ENCODE assay signal across 8 cellular contexts in genomic region chr3:52456169-52456799, GRCh38. TPM values are rescaled to one million over a fixed set of nuclear protein-coding genes. Genes with fewer than 3 reads are reported as not detected.
A peak's percentile ranks its signal among the peaks of the same experiment; 100 is the strongest.
DNase-seq lines count a peak whose midpoint lies in the region; ATAC-seq, FAIRE-seq and TF ChIP-seq lines count a peak whose summit lies in the region.

No MANE protein-coding gene starts in this region.

- H3K9me3 ChIP-seq in Caco-2: no peaks in the 10 kb centered on the region
- H3K9me3 ChIP-seq in HepG2 (ENCODE audit: low read length): no peaks in the 10 kb centered on the region

- CTCF ChIA-PET in Caco-2 (lab: Charles Lee) (no interaction called here), HepG2 (lab: Yijun Ruan, JAX; ENCODE audit: low intra/inter-chr PET ratio, low total read pairs) (no interaction called here)

- ATAC-seq in HepG2: no peak

- peak overlapping the region; percentile 84 for H3K27ac Mint-ChIP-seq in Caco-2 (ENCODE audit: unreplicated experiment)

- intact Hi-C loops in Caco-2 (cut with micrococcal nuclease; ENCODE audit: unreplicated experiment) (loop anchor here (10.0 kb wide), 1 partner anchor 79 kb away; the partner anchor contains the start of genes NT5DC2 and UQCC5), HepG2 (cut with micrococcal nuclease; ENCODE audit: unreplicated experiment) (no loop called here)

- H3K27me3 ChIP-seq in Caco-2 (replicated peaks; ENCODE audit: control insufficient read depth, insufficient read depth, low read length): no peaks in the 10 kb centered on the region
- H3K27me3 ChIP-seq in HepG2 (ENCODE audit: control insufficient read depth in 1 of 2, insufficient read depth in 2 of 2, low read length in 2 of 2): no peaks in the 10 kb centered on the region; a peak in 1 of 5 replicates

- H3K4me2 ChIP-seq in HepG2 (ENCODE audit: low read depth, low read length): peak overlapping the region; percentile 85

- H3K79me2 ChIP-seq in HepG2 (ENCODE audit: insufficient read depth, low read length): peaks cover 20% of the 10 kb centered on the region

- peaks cover 33% of the 10 kb centered on the region for H3K4me1 Mint-ChIP-seq in Caco-2 (ENCODE audit: low read depth, unreplicated experiment)

- no peak for DNase-seq in Caco-2
- DNase-seq in NCI-H526 treated with DMSO at 0.1 percent for 48 hours (lab: John Stamatoyannopoulos, UW): peak; percentile 26
- peak; percentile 43 for DNase-seq in cerebellar cortex (ENCODE audit: low spot score)
- no peak for DNase-seq in HepG2 (ENCODE audit: low spot score)
- no peak for DNase-seq in superior temporal gyrus (ENCODE audit: extremely low spot score)
- DNase-seq in NCI-H1694 treated with DMSO at 0.1 percent for 48 hours (lab: John Stamatoyannopoulos, UW): no peak
- no peak for DNase-seq in OCI-M2 (lab: John Stamatoyannopoulos, UW; ENCODE audit: unreplicated experiment)

- FAIRE-seq in HepG2 (lab: Jason Lieb, UNC): no peak

- TF ChIP-seq POLR2A in HepG2 (IDR thresholded peaks at IDR 0.05; ENCODE audit: insufficient read depth in 1 of 2, low read depth in 2 of 2, low read length in 2 of 2): no peak

- peak overlapping the region; percentile 88 for H3K4me3 Mint-ChIP-seq in Caco-2 (ENCODE audit: unreplicated experiment)

- no peaks in the 10 kb centered on the region; the same call in 1 of the 2 replicates for H3K36me3 ChIP-seq in Caco-2 (ENCODE audit: control insufficient read depth, insufficient read depth, low read length)
- peaks cover 9 to 26% of the 10 kb centered on the region in 2 experiments; a peak in 4 of 5 replicates for H3K36me3 ChIP-seq in HepG2 (replicated peaks in 1 of 2; ENCODE audit: control insufficient read depth in 1 of 2, insufficient read depth in 2 of 2, low read length in 2 of 2)

- in situ Hi-C loops in HepG2 (cut with HindIII; ENCODE audit: extremely low pct_ligation_motif_present, low pct_unique_long_range_greater_than_20kb): loop anchor here (10.0 kb wide), 1 partner anchor 229 kb away; the partner anchor contains the start of genes GNL3 and PBRM1

- peak overlapping the region; percentile 63 for H3K27ac ChIP-seq in HepG2 (ENCODE audit: extremely low read length, insufficient read depth, low read length)
- peak overlapping the region; percentile 96 for H3K27ac ChIP-seq in temporal lobe (ENCODE audit: low read depth, low read length)

- 8% methylated on average over 8 of the region's 13 CpGs for WGBS in HepG2 (ENCODE audit: low lambda C conversion rate)

- TF ChIP-seq EP300 in HepG2 (IDR thresholded peaks at IDR 0.05; ENCODE audit: low read depth in 2 of 2, low read length in 2 of 2) (no peak), HepG2 (CRISPR knock-in tag; IDR thresholded peaks at IDR 0.05; ENCODE audit: borderline replicate concordance) (no peak)

- TF ChIP-seq CTCF in Caco-2 (IDR thresholded peaks at IDR 0.05; ENCODE audit: insufficient read depth in 1 of 2, low read depth in 1 of 2, low read length in 1 of 2, severe bottlenecking in 1 of 2, unreplicated experiment in 1 of 2) (no peak), HepG2 (CRISPR knock-in tag; IDR thresholded peaks at IDR 0.05) (no peak)

- H3K4me1 ChIP-seq in Caco-2 (peaks cover 51% of the 10 kb centered on the region), HepG2 (ENCODE audit: insufficient read depth, low read length) (peaks cover 57% of the 10 kb centered on the region)

- no peak for TF ChIP-seq RAD21 in HepG2 (CRISPR knock-in tag; IDR thresholded peaks at IDR 0.05)

- H3K9ac ChIP-seq in HepG2 (ENCODE audit: insufficient read depth, low read depth, low read length): peak overlapping the region; percentile 90

- H3K4me3 ChIP-seq in Caco-2 (ENCODE audit: low read depth, low read length): peak overlapping the region; percentile 94
- peak overlapping the region; percentile 90 to 96 (median 92) for H3K4me3 ChIP-seq in HepG2 (replicated peaks in 1 of 3; ENCODE audit: insufficient read depth in 1 of 3, low read depth in 2 of 3, low read length in 3 of 3)

- POLR2A ChIA-PET in Caco-2 (lab: Charles Lee) (no interaction called here), HepG2 (lab: Yijun Ruan, JAX) (interaction anchor here (1.5 kb wide), 1 partner anchor 80 kb away, joined by 6 read pairs; the partner anchor contains the start of gene UQCC5)

- BruUV-seq in Caco-2 (replicated peaks; lab: Mats Ljungman, UMichigan) (no TSS peak), HepG2 (replicated peaks; lab: Mats Ljungman, UMichigan) (no TSS peak)

- no peaks in the 10 kb centered on the region for H3K9me3 Mint-ChIP-seq in Caco-2 (ENCODE audit: unreplicated experiment)

- no peaks in the 10 kb centered on the region for H4K20me1 ChIP-seq in HepG2 (ENCODE audit: insufficient read depth, low read length)

- no peak overlapping the region for H2AFZ ChIP-seq in HepG2 (ENCODE audit: low read length)

- H3K36me3 Mint-ChIP-seq in Caco-2 (ENCODE audit: insufficient read depth, unreplicated experiment): peaks cover 27% of the 10 kb centered on the region

- H3K27me3 Mint-ChIP-seq in Caco-2 (ENCODE audit: insufficient read depth, unreplicated experiment): no peaks in the 10 kb centered on the region

RNA-seq across cellular contexts. Expression of gene NISCH, which starts 0.9 kb away (rescaled TPM):
- total RNA-seq in Caco-2 (2022): 61.1 and 62.2 TPM in 2 replicates
- 15.3 and 27.0 TPM in 2 replicates for total RNA-seq in HepG2 (2016; rRNA removed; fragmentation: Illumina TruSeq; extraction: Trizol)
- 10.8 and 11.5 TPM in 2 replicates for total RNA-seq in HepG2 (2016; cell fraction: cytosol; rRNA removed; fragmentation: Illumina TruSeq; extraction: Trizol; ENCODE audit: low read depth)
- total RNA-seq in HepG2 (2016; cell fraction: insoluble cytoplasmic fraction; rRNA removed; fragmentation: Illumina TruSeq; extraction: Trizol): 10.9 and 25.7 TPM in 2 replicates
- total RNA-seq in HepG2 (2016; cell fraction: membrane; rRNA removed; fragmentation: Illumina TruSeq; extraction: Trizol): 11.3 and 12.4 TPM in 2 replicates
- total RNA-seq in HepG2 (2016; cell fraction: nucleus; rRNA removed; fragmentation: Illumina TruSeq; extraction: Trizol): 36.6 and 40.4 TPM in 2 replicates
- 47.6 and 63.0 TPM in 2 replicates for polyA plus RNA-seq in HepG2 (2011; rRNA removed)
- polyA plus RNA-seq in HepG2 (2011; cell fraction: cytosol; rRNA removed): 17.8 and 20.4 TPM in 2 replicates
- polyA plus RNA-seq in HepG2 (2011; cell fraction: nucleus; rRNA removed): 441 and 512 TPM in 2 replicates
- polyA plus RNA-seq in HepG2 (2012): 31.6 and 39.4 TPM in 2 replicates
- 3.2 and 3.7 TPM in 2 replicates for polyA plus RNA-seq in HepG2 (2016; cell fraction: cytosol; fragmentation: Illumina TruSeq; extraction: Trizol; ENCODE audit: low read depth)
- polyA plus RNA-seq in HepG2 (2016; cell fraction: insoluble cytoplasmic fraction; fragmentation: Illumina TruSeq; extraction: Trizol; ENCODE audit: low read depth): 9.4 and 12.9 TPM in 2 replicates
- polyA plus RNA-seq in HepG2 (2016; cell fraction: membrane; fragmentation: Illumina TruSeq; extraction: Trizol; ENCODE audit: low read depth): 6.4 and 6.7 TPM in 2 replicates
- polyA plus RNA-seq in HepG2 (2016; cell fraction: nucleus; fragmentation: Illumina TruSeq; extraction: Trizol; ENCODE audit: insufficient read depth, low read depth): 96.6 and 101 TPM in 2 replicates
- 50.0 and 58.0 TPM in 2 replicates for polyA minus RNA-seq in HepG2 (2011; rRNA and poly(A)+ RNA removed; ENCODE audit: low replicate concordance)
- 15.2 and 15.4 TPM in 2 replicates for polyA minus RNA-seq in HepG2 (2011; cell fraction: cytosol; rRNA and poly(A)+ RNA removed)
- polyA minus RNA-seq in HepG2 (2011; cell fraction: nucleus; rRNA and poly(A)+ RNA removed): 97.0 and 102 TPM in 2 replicates
- total RNA-seq in temporal lobe: 61.5 TPM

RNA-seq across cellular contexts. Expression of gene TNNC1, which starts 2.4 kb away (rescaled TPM):
- total RNA-seq in Caco-2 (2022) (36.1 and 40.5 TPM in 2 replicates), HepG2 (2016; rRNA removed; fragmentation: Illumina TruSeq; extraction: Trizol) (11.8 and 18.7 TPM in 2 replicates), temporal lobe (0.49 TPM)
- 4.4 and 4.6 TPM in 2 replicates for total RNA-seq in HepG2 (2016; cell fraction: cytosol; rRNA removed; fragmentation: Illumina TruSeq; extraction: Trizol; ENCODE audit: low read depth)
- 13.2 and 20.1 TPM in 2 replicates for total RNA-seq in HepG2 (2016; cell fraction: insoluble cytoplasmic fraction; rRNA removed; fragmentation: Illumina TruSeq; extraction: Trizol)
- 2.5 and 5.3 TPM in 2 replicates for total RNA-seq in HepG2 (2016; cell fraction: membrane; rRNA removed; fragmentation: Illumina TruSeq; extraction: Trizol)
- total RNA-seq in HepG2 (2016; cell fraction: nucleus; rRNA removed; fragmentation: Illumina TruSeq; extraction: Trizol): 5.4 and 5.7 TPM in 2 replicates
- 36.4 and 39.5 TPM in 2 replicates for polyA plus RNA-seq in HepG2 (2011; rRNA removed)
- polyA plus RNA-seq in HepG2 (2011; cell fraction: cytosol; rRNA removed): 53.0 and 54.8 TPM in 2 replicates
- polyA plus RNA-seq in HepG2 (2011; cell fraction: nucleus; rRNA removed): 14.3 and 16.8 TPM in 2 replicates
- 10.9 and 12.3 TPM in 2 replicates for polyA plus RNA-seq in HepG2 (2012)
- polyA plus RNA-seq in HepG2 (2016; cell fraction: cytosol; fragmentation: Illumina TruSeq; extraction: Trizol; ENCODE audit: low read depth): 3.3 and 4.0 TPM in 2 replicates
- 17.1 and 18.1 TPM in 2 replicates for polyA plus RNA-seq in HepG2 (2016; cell fraction: insoluble cytoplasmic fraction; fragmentation: Illumina TruSeq; extraction: Trizol; ENCODE audit: low read depth)
- 2.7 and 3.3 TPM in 2 replicates for polyA plus RNA-seq in HepG2 (2016; cell fraction: membrane; fragmentation: Illumina TruSeq; extraction: Trizol; ENCODE audit: low read depth)
- polyA plus RNA-seq in HepG2 (2016; cell fraction: nucleus; fragmentation: Illumina TruSeq; extraction: Trizol; ENCODE audit: insufficient read depth, low read depth): 6.6 and 10.5 TPM in 2 replicates
- 7.0 and 8.2 TPM in 2 replicates for polyA minus RNA-seq in HepG2 (2011; rRNA and poly(A)+ RNA removed; ENCODE audit: low replicate concordance)
- 4.5 and 5.4 TPM in 2 replicates for polyA minus RNA-seq in HepG2 (2011; cell fraction: cytosol; rRNA and poly(A)+ RNA removed)
- 4.5 and 4.6 TPM in 2 replicates for polyA minus RNA-seq in HepG2 (2011; cell fraction: nucleus; rRNA and poly(A)+ RNA removed)

RNA-seq across cellular contexts. Expression of gene SEMA3G, which starts 11.4 kb away (rescaled TPM):
- total RNA-seq in Caco-2 (2022) (0.28 and 0.32 TPM in 2 replicates), HepG2 (2016; rRNA removed; fragmentation: Illumina TruSeq; extraction: Trizol) (2.0 and 6.1 TPM in 2 replicates), temporal lobe (3.7 TPM)
- total RNA-seq in HepG2 (2016; cell fraction: cytosol; rRNA removed; fragmentation: Illumina TruSeq; extraction: Trizol; ENCODE audit: low read depth): 0.44 and 0.61 TPM in 2 replicates
- total RNA-seq in HepG2 (2016; cell fraction: insoluble cytoplasmic fraction; rRNA removed; fragmentation: Illumina TruSeq; extraction: Trizol): 1.9 and 7.2 TPM in 2 replicates
- 1.0 and 1.1 TPM in 2 replicates for total RNA-seq in HepG2 (2016; cell fraction: membrane; rRNA removed; fragmentation: Illumina TruSeq; extraction: Trizol)
- 5.8 and 8.3 TPM in 2 replicates for total RNA-seq in HepG2 (2016; cell fraction: nucleus; rRNA removed; fragmentation: Illumina TruSeq; extraction: Trizol)
- 8.3 and 13.4 TPM in 2 replicates for polyA plus RNA-seq in HepG2 (2011; rRNA removed)
- 8.0 and 10.3 TPM in 2 replicates for polyA plus RNA-seq in HepG2 (2011; cell fraction: cytosol; rRNA removed)
- polyA plus RNA-seq in HepG2 (2011; cell fraction: nucleus; rRNA removed): 21.7 and 30.5 TPM in 2 replicates
- polyA plus RNA-seq in HepG2 (2012): 14.2 and 15.4 TPM in 2 replicates
- polyA plus RNA-seq in HepG2 (2016; cell fraction: cytosol; fragmentation: Illumina TruSeq; extraction: Trizol; ENCODE audit: low read depth): 0.33 and 0.36 TPM in 2 replicates
- 1.4 and 2.1 TPM in 2 replicates for polyA plus RNA-seq in HepG2 (2016; cell fraction: insoluble cytoplasmic fraction; fragmentation: Illumina TruSeq; extraction: Trizol; ENCODE audit: low read depth)
- 0.62 and 0.71 TPM in 2 replicates for polyA plus RNA-seq in HepG2 (2016; cell fraction: membrane; fragmentation: Illumina TruSeq; extraction: Trizol; ENCODE audit: low read depth)
- polyA plus RNA-seq in HepG2 (2016; cell fraction: nucleus; fragmentation: Illumina TruSeq; extraction: Trizol; ENCODE audit: insufficient read depth, low read depth): 8.4 and 8.8 TPM in 2 replicates
- 1.2 and 22.3 TPM in 2 replicates for polyA minus RNA-seq in HepG2 (2011; rRNA and poly(A)+ RNA removed; ENCODE audit: low replicate concordance)
- polyA minus RNA-seq in HepG2 (2011; cell fraction: cytosol; rRNA and poly(A)+ RNA removed): 6.4 and 10.0 TPM in 2 replicates
- polyA minus RNA-seq in HepG2 (2011; cell fraction: nucleus; rRNA and poly(A)+ RNA removed): 11.9 and 12.6 TPM in 2 replicates

RNA-seq across cellular contexts. Expression of gene STAB1, which starts 38.9 kb away (rescaled TPM):
- 0.39 and 0.63 TPM in 2 replicates for total RNA-seq in Caco-2 (2022)
- 0.09 and 0.28 TPM in 2 replicates for total RNA-seq in HepG2 (2016; rRNA removed; fragmentation: Illumina TruSeq; extraction: Trizol)
- total RNA-seq in HepG2 (2016; cell fraction: cytosol; rRNA removed; fragmentation: Illumina TruSeq; extraction: Trizol; ENCODE audit: low read depth): not detected in 2 replicates
- 0.11 and 0.18 TPM in 2 replicates for total RNA-seq in HepG2 (2016; cell fraction: insoluble cytoplasmic fraction; rRNA removed; fragmentation: Illumina TruSeq; extraction: Trizol)
- total RNA-seq in HepG2 (2016; cell fraction: membrane; rRNA removed; fragmentation: Illumina TruSeq; extraction: Trizol): 0.31 TPM in 1 of 2 replicates, not detected in the other
- 0.13 and 0.16 TPM in 2 replicates for total RNA-seq in HepG2 (2016; cell fraction: nucleus; rRNA removed; fragmentation: Illumina TruSeq; extraction: Trizol)
- polyA plus RNA-seq in HepG2 (2011; rRNA removed): 0.34 and 0.59 TPM in 2 replicates
- 0.13 and 0.16 TPM in 2 replicates for polyA plus RNA-seq in HepG2 (2011; cell fraction: cytosol; rRNA removed)
- 4.1 and 4.3 TPM in 2 replicates for polyA plus RNA-seq in HepG2 (2011; cell fraction: nucleus; rRNA removed)
- 0.23 and 0.24 TPM in 2 replicates for polyA plus RNA-seq in HepG2 (2012)
- 0.02 and 0.14 TPM in 2 replicates for polyA plus RNA-seq in HepG2 (2016; cell fraction: cytosol; fragmentation: Illumina TruSeq; extraction: Trizol; ENCODE audit: low read depth)
- 0.10 TPM in 1 of 2 replicates, not detected in the other for polyA plus RNA-seq in HepG2 (2016; cell fraction: insoluble cytoplasmic fraction; fragmentation: Illumina TruSeq; extraction: Trizol; ENCODE audit: low read depth)
- not detected in 2 replicates for polyA plus RNA-seq in HepG2 (2016; cell fraction: membrane; fragmentation: Illumina TruSeq; extraction: Trizol; ENCODE audit: low read depth)
- 0.30 TPM in 1 of 2 replicates, not detected in the other for polyA plus RNA-seq in HepG2 (2016; cell fraction: nucleus; fragmentation: Illumina TruSeq; extraction: Trizol; ENCODE audit: insufficient read depth, low read depth)
- polyA minus RNA-seq in HepG2 (2011; rRNA and poly(A)+ RNA removed; ENCODE audit: low replicate concordance): 0.26 and 1.0 TPM in 2 replicates
- 0.30 TPM in 1 of 2 replicates, not detected in the other for polyA minus RNA-seq in HepG2 (2011; cell fraction: cytosol; rRNA and poly(A)+ RNA removed)
- polyA minus RNA-seq in HepG2 (2011; cell fraction: nucleus; rRNA and poly(A)+ RNA removed): 0.50 and 0.90 TPM in 2 replicates
- 5.9 TPM for total RNA-seq in temporal lobe

RNA-seq across cellular contexts. Expression of gene PHF7, which starts 45.8 kb away (rescaled TPM):
- 2.4 and 4.1 TPM in 2 replicates for total RNA-seq in Caco-2 (2022)
- 4.5 and 5.2 TPM in 2 replicates for total RNA-seq in HepG2 (2016; rRNA removed; fragmentation: Illumina TruSeq; extraction: Trizol)
- total RNA-seq in HepG2 (2016; cell fraction: cytosol; rRNA removed; fragmentation: Illumina TruSeq; extraction: Trizol; ENCODE audit: low read depth): 6.6 and 9.4 TPM in 2 replicates
- total RNA-seq in HepG2 (2016; cell fraction: insoluble cytoplasmic fraction; rRNA removed; fragmentation: Illumina TruSeq; extraction: Trizol): 4.7 TPM in 2 replicates
- total RNA-seq in HepG2 (2016; cell fraction: membrane; rRNA removed; fragmentation: Illumina TruSeq; extraction: Trizol): 8.8 and 9.5 TPM in 2 replicates
- total RNA-seq in HepG2 (2016; cell fraction: nucleus; rRNA removed; fragmentation: Illumina TruSeq; extraction: Trizol): 5.2 and 5.7 TPM in 2 replicates
- 8.8 and 12.6 TPM in 2 replicates for polyA plus RNA-seq in HepG2 (2011; rRNA removed)
- 5.8 and 6.9 TPM in 2 replicates for polyA plus RNA-seq in HepG2 (2011; cell fraction: cytosol; rRNA removed)
- 20.4 and 21.4 TPM in 2 replicates for polyA plus RNA-seq in HepG2 (2011; cell fraction: nucleus; rRNA removed)
- 6.3 and 8.7 TPM in 2 replicates for polyA plus RNA-seq in HepG2 (2012)
- polyA plus RNA-seq in HepG2 (2016; cell fraction: cytosol; fragmentation: Illumina TruSeq; extraction: Trizol; ENCODE audit: low read depth): 4.0 and 5.7 TPM in 2 replicates
- 4.4 and 4.9 TPM in 2 replicates for polyA plus RNA-seq in HepG2 (2016; cell fraction: insoluble cytoplasmic fraction; fragmentation: Illumina TruSeq; extraction: Trizol; ENCODE audit: low read depth)
- polyA plus RNA-seq in HepG2 (2016; cell fraction: membrane; fragmentation: Illumina TruSeq; extraction: Trizol; ENCODE audit: low read depth): 5.7 and 8.0 TPM in 2 replicates
- polyA plus RNA-seq in HepG2 (2016; cell fraction: nucleus; fragmentation: Illumina TruSeq; extraction: Trizol; ENCODE audit: insufficient read depth, low read depth): 11.1 and 11.4 TPM in 2 replicates
- 6.1 and 6.8 TPM in 2 replicates for polyA minus RNA-seq in HepG2 (2011; rRNA and poly(A)+ RNA removed; ENCODE audit: low replicate concordance)
- polyA minus RNA-seq in HepG2 (2011; cell fraction: cytosol; rRNA and poly(A)+ RNA removed): 3.0 and 4.6 TPM in 2 replicates
- polyA minus RNA-seq in HepG2 (2011; cell fraction: nucleus; rRNA and poly(A)+ RNA removed): 17.4 and 17.6 TPM in 2 replicates
- total RNA-seq in temporal lobe: 4.9 TPM

Comparison
In these comparisons a context has a peak if more than half of its experiments do, and no peak if none do; other contexts are left out.
1. DNase-seq: peak in NCI-H526 treated with DMSO at 0.1 percent for 48 hours (single experiment) and cerebellar cortex (single experiment); none in Caco-2 (0 of 2), HepG2 (single experiment), superior temporal gyrus (single experiment), NCI-H1694 treated with DMSO at 0.1 percent for 48 hours (single experiment) and OCI-M2 (single experiment).